8 cellular contexts compared by ENCODE assay signal in genomic region chr5:148443998-148444397, GRCh38.
DNase-seq lines count a peak whose midpoint lies in the region; ATAC-seq and TF ChIP-seq lines count a peak whose summit lies in the region.

No MANE protein-coding gene starts in this region.

- intact Hi-C loops in thyroid gland (cut with DNase I), result loop anchor here (5.0 to 10.0 kb wide), 2 partner anchors 38 to 591 kb away; no protein-coding TSS in a partner anchor

- no peak overlapping the region for H3K27ac ChIP-seq in CD4-positive, CD25-positive, alpha-beta regulatory T cell (ENCODE audit: insufficient read depth, low read length, poor library complexity, severe bottlenecking)
- H3K27ac ChIP-seq in WERI-Rb-1, result no peak overlapping the region
- H3K27ac ChIP-seq in endodermal cell (ENCODE audit: low read depth, low read length), result no peak overlapping the region
- H3K27ac ChIP-seq in thyroid gland, result no peak overlapping the region

- no peak overlapping the region for H3K4me3 Mint-ChIP-seq in CD4-positive, CD25-positive, alpha-beta regulatory T cell
- H3K4me3 Mint-ChIP-seq in endodermal cell, result no peak overlapping the region

- H3K27me3 Mint-ChIP-seq in CD4-positive, CD25-positive, alpha-beta regulatory T cell, result no peaks in the 10 kb centered on the region
- peaks cover 7% of the 10 kb centered on the region for H3K27me3 Mint-ChIP-seq in endodermal cell (ENCODE audit: insufficient read depth)

- peaks cover 15% of the 10 kb centered on the region for H3K36me3 Mint-ChIP-seq in CD4-positive, CD25-positive, alpha-beta regulatory T cell
- H3K36me3 Mint-ChIP-seq in endodermal cell (ENCODE audit: low read depth), result peaks cover 20% of the 10 kb centered on the region

- DNase-seq in CD4-positive, CD25-positive, alpha-beta regulatory T cell, result peak; percentile 12 to 73 (median 45)
- peak; percentile 5 to 58 for DNase-seq in NCI-H1930 (lab: John Stamatoyannopoulos, UW)
- DNase-seq in WERI-Rb-1, result peak; percentile 25
- DNase-seq in endodermal cell, result peak; percentile 79
- peak; percentile 79 for DNase-seq in midbrain (lab: John Stamatoyannopoulos, UW)
- DNase-seq in thyroid gland, result peak; percentile 8 to 31

- H3K9me3 ChIP-seq in CD4-positive, CD25-positive, alpha-beta regulatory T cell (ENCODE audit: control insufficient read depth in 2 of 2, low read length in 2 of 2), result no peaks in the 10 kb centered on the region
- H3K9me3 ChIP-seq in WERI-Rb-1 (ENCODE audit: severe bottlenecking), result no peaks in the 10 kb centered on the region
- H3K9me3 ChIP-seq in endodermal cell (ENCODE audit: control insufficient read depth, low read length), result no peaks in the 10 kb centered on the region
- no peaks in the 10 kb centered on the region for H3K9me3 ChIP-seq in thyroid gland

- peaks cover 0 to 6% (median 5%) of the 10 kb centered on the region in 4 donors for H3K4me1 Mint-ChIP-seq in CD4-positive, CD25-positive, alpha-beta regulatory T cell
- H3K4me1 Mint-ChIP-seq in endodermal cell, result peaks cover 12% of the 10 kb centered on the region

- H3K4me1 ChIP-seq in CD4-positive, CD25-positive, alpha-beta regulatory T cell (ENCODE audit: control insufficient read depth, insufficient read depth, low read length, poor library complexity, severe bottlenecking), result no peaks in the 10 kb centered on the region
- peaks cover 10% of the 10 kb centered on the region for H3K4me1 ChIP-seq in endodermal cell (ENCODE audit: control insufficient read depth, insufficient read depth, low read length)
- H3K4me1 ChIP-seq in thyroid gland, result no peaks in the 10 kb centered on the region

- TF ChIP-seq POLR2A in thyroid gland (IDR thresholded peaks at IDR 0.05), result no peak

- no peak overlapping the region for H3K4me3 ChIP-seq in CD4-positive, CD25-positive, alpha-beta regulatory T cell (ENCODE audit: low read depth, low read length)
- H3K4me3 ChIP-seq in WERI-Rb-1 (ENCODE audit: low read depth, low read length), result no peak overlapping the region
- no peak overlapping the region for H3K4me3 ChIP-seq in endodermal cell (ENCODE audit: low read length)
- no peak overlapping the region for H3K4me3 ChIP-seq in thyroid gland (replicated peaks in 1 of 3)

- H3K36me3 ChIP-seq in CD4-positive, CD25-positive, alpha-beta regulatory T cell (ENCODE audit: control insufficient read depth, insufficient read depth, low read length), result peaks cover 45% of the 10 kb centered on the region
- peaks cover 11% of the 10 kb centered on the region for H3K36me3 ChIP-seq in WERI-Rb-1
- peaks cover 37% of the 10 kb centered on the region for H3K36me3 ChIP-seq in endodermal cell (ENCODE audit: control insufficient read depth, insufficient read depth, low read length)
- H3K36me3 ChIP-seq in thyroid gland, result peaks cover 24% of the 10 kb centered on the region in 2 donors

- no peak overlapping the region for H3K9ac ChIP-seq in endodermal cell (ENCODE audit: extremely low read depth, low read length, poor library complexity, severe bottlenecking)

- no peaks in the 10 kb centered on the region for H3K9me3 Mint-ChIP-seq in CD4-positive, CD25-positive, alpha-beta regulatory T cell
- H3K9me3 Mint-ChIP-seq in endodermal cell, result no peaks in the 10 kb centered on the region

- TF ChIP-seq CTCF in WERI-Rb-1 (IDR thresholded peaks at IDR 0.05; ENCODE audit: low read depth, low read length) (peak; percentile 53), endodermal cell (conservative IDR thresholded peaks at IDR 0.05) (peak; percentile 86), thyroid gland (IDR thresholded peaks at IDR 0.05) (peak; percentile 26 to 80 (median 60))

- no peaks in the 10 kb centered on the region for H3K27me3 ChIP-seq in CD4-positive, CD25-positive, alpha-beta regulatory T cell (ENCODE audit: control insufficient read depth, insufficient read depth, low read length)
- H3K27me3 ChIP-seq in WERI-Rb-1 (ENCODE audit: insufficient read depth, low read depth, severe bottlenecking) (no peaks in the 10 kb centered on the region), endodermal cell (ENCODE audit: control insufficient read depth, insufficient read depth, low read length, poor library complexity, severe bottlenecking) (peaks cover 7% of the 10 kb centered on the region), thyroid gland (no peaks in the 10 kb centered on the region)

- 52 to 61% methylated on average over 3 to 5 of the region's 5 CpGs for WGBS in endodermal cell (ENCODE audit: insufficient coverage in 1 of 2, insufficient read length in 1 of 2), 2 experiments
- WGBS in thyroid gland, 2 donors, result 25 to 32% methylated on average over 5 of the region's 5 CpGs

- no peak overlapping the region for H3K27ac Mint-ChIP-seq in CD4-positive, CD25-positive, alpha-beta regulatory T cell
- peak overlapping the region; percentile 30 for H3K27ac Mint-ChIP-seq in endodermal cell

- ATAC-seq in CD4-positive, CD25-positive, alpha-beta regulatory T cell (ENCODE audit: low read depth in 2 of 2), result peak; percentile 74 to 82
- ATAC-seq in GM18519 (IDR thresholded peaks at IDR 0.05; ENCODE audit: low FRiP score, unreplicated experiment) (peak; percentile 98), HG02970 (IDR thresholded peaks at IDR 0.05; ENCODE audit: low FRiP score, unreplicated experiment) (peak; percentile 81)

Comparison
In these comparisons a context has a peak if more than half of its experiments do, and no peak if none do; other contexts are left out.
1. DNase-seq: peak in every context shown above with its lines; median percentile 79 in endodermal cell; 79 in midbrain; 45 in CD4-positive, CD25-positive, alpha-beta regulatory T cell; 32 in NCI-H1930; 25 in WERI-Rb-1; 20 in thyroid gland.